1 cellular context compared by ENCODE assay signal in the genomic region with DNA sequence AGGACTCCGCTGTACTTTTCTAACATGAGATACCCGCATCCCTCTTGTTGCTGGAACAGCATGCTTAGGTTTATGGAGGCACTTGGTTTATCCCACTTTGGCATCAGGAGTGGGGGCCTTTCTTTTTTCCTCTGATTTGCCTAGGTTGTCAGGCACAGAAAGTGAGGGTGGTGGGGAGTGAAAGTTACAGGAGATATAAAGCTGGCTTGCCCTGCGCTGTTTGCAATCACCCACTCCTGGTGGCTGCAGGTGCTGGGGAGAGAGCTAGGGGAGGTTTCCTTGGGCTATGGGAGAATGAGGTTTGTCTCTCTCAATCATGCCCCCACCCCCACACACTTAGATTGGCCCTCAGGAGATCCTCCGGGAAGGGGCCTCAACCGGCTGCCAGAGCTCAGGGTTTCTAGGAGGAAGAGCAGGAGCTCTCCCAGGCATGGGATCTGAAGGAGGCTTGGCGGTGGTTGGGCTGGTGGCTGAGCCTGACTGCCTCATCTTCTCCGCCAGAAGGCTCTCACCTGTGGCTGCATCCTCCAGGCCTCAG.
TF ChIP-seq lines count a peak whose summit lies in the region.

No MANE protein-coding gene starts in this region.

TF ChIP-seq in HepG2, 621 proteins besides CTCF, POLR2A, EP300 and RAD21:
- TF ChIP-seq, protein P1, sequence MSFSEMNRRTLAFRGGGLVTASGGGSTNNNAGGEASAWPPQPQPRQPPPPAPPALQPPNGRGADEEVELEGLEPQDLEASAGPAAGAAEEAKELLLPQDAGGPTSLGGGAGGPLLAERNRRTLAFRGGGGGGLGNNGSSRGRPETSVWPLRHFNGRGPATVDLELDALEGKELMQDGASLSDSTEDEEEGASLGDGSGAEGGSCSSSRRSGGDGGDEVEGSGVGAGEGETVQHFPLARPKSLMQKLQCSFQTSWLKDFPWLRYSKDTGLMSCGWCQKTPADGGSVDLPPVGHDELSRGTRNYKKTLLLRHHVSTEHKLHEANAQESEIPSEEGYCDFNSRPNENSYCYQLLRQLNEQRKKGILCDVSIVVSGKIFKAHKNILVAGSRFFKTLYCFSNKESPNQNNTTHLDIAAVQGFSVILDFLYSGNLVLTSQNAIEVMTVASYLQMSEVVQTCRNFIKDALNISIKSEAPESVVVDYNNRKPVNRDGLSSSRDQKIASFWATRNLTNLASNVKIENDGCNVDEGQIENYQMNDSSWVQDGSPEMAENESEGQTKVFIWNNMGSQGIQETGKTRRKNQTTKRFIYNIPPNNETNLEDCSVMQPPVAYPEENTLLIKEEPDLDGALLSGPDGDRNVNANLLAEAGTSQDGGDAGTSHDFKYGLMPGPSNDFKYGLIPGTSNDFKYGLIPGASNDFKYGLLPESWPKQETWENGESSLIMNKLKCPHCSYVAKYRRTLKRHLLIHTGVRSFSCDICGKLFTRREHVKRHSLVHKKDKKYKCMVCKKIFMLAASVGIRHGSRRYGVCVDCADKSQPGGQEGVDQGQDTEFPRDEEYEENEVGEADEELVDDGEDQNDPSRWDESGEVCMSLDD (CRISPR knock-in tag; IDR thresholded peaks at IDR 0.05; ENCODE audit: borderline replicate concordance) = no peak
- TF ChIP-seq EZH2 (conservative IDR thresholded peaks at IDR 0.05; ENCODE audit: low read depth, low read length) = 0 out of 2 replicates have a peak, but pooled peaks have one; percentile 3
